23 cellular contexts compared by ENCODE assay signal in the genomic region with DNA sequence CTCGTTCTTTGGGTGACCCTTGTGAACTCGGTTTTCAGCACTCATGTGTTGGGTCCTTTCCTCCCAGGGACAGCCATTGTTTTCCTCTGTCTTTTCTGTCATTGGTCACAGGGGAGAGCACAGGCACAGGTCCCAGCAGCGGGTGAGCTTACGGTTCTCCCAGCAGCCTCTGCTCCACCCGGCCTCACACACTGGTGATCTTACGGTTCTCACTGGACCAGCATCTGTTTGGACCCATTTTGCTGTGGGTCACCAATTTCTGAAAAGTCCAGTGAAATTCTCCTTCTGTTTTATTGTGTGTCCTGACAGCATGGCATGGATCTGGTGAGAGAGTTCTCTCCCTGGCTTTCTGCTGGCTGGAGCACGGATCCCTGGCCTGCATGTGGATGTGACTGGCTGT. TPM values are rescaled to one million over a fixed set of nuclear protein-coding genes. Genes with fewer than 3 reads are reported as not detected.
"Had no signal": no experiment of that assay in that cellular context is flagged by ENCODE, and none has a peak within 500 bp of the region (broad histone marks: within the 10 kb centered on the region; RNA-seq: fewer than 3 reads in every experiment).

No MANE protein-coding gene starts in this region.

- H3K4me1 ChIP-seq: uterus had no signal

- H3K9me3 Mint-ChIP-seq: memory B cell; natural killer cell treated with Interleukin-12 subunit alpha and Interleukin-12 subunit beta and Interleukin-15 and Interleukin-18, amount 100 ng/mL, for 72 hours; stimulated activated effector memory CD8-positive, alpha-beta T cell treated with anti-CD3 and anti-CD28 coated beads, Interleukin-12 subunit alpha, Interleukin-12 subunit beta, amount 100 ng/mL, for 72 hours had no signal

- H3K27ac Mint-ChIP-seq: memory B cell; natural killer cell treated with Interleukin-12 subunit alpha and Interleukin-12 subunit beta and Interleukin-15 and Interleukin-18, amount 100 ng/mL, for 72 hours; stimulated activated effector memory CD8-positive, alpha-beta T cell treated with anti-CD3 and anti-CD28 coated beads, Interleukin-12 subunit alpha, Interleukin-12 subunit beta, amount 100 ng/mL, for 72 hours had no signal

- H3K27me3 Mint-ChIP-seq: memory B cell had no signal

- DNase-seq: dermis blood vessel endothelial cell; esophagus squamous epithelium; foreskin fibroblast; kidney; left cardiac atrium; left ventricle myocardium inferior; lower lobe of right lung; midbrain; right cardiac atrium; stimulated activated CD4-positive, alpha-beta T cell treated with anti-CD3 and anti-CD28 coated beads, Interleukin-4, amount 100 ng/mL, for 1 hour; stimulated activated CD8-positive, alpha-beta memory T cell treated with anti-CD3 and anti-CD28 coated beads, Interleukin-4, amount 100 ng/mL, for 48 hours; stimulated activated naive CD8-positive, alpha-beta T cell treated with anti-CD3 and anti-CD28 coated beads, Interleukin-15, Interleukin-2, amounts not matched to agents 100 U/mL and 50 U/mL, for 24 hours; thyroid gland; upper lobe of left lung; uterus had no signal

- H3K79me2 ChIP-seq: hepatocyte had no signal

- ATAC-seq: left cardiac atrium; lower lobe of right lung; natural killer cell treated with Interleukin-12 subunit alpha and Interleukin-12 subunit beta and Interleukin-15 and Interleukin-18, amount 100 ng/mL, for 72 hours; right cardiac atrium; stimulated activated effector memory CD8-positive, alpha-beta T cell treated with anti-CD3 and anti-CD28 coated beads, Interleukin-12 subunit alpha, Interleukin-12 subunit beta, amount 100 ng/mL, for 72 hours; stimulated activated naive CD8-positive, alpha-beta T cell treated with anti-CD3 and anti-CD28 coated beads, Interleukin-15, Interleukin-2, amounts not matched to agents 100 U/mL and 50 U/mL, for 24 hours had no signal

- H3K27me3 ChIP-seq: esophagus squamous epithelium, hepatocyte, suprapubic skin, thyroid gland, upper lobe of left lung, uterus had no signal

- H3K4me2 ChIP-seq: hepatocyte had no signal

- H3K27ac ChIP-seq: esophagus squamous epithelium, hepatocyte, left ventricle myocardium inferior, lower lobe of right lung, neutrophil, suprapubic skin, thyroid gland, upper lobe of left lung, uterus had no signal

- H3K36me3 Mint-ChIP-seq: memory B cell; natural killer cell treated with Interleukin-12 subunit alpha and Interleukin-12 subunit beta and Interleukin-15 and Interleukin-18, amount 100 ng/mL, for 72 hours; stimulated activated effector memory CD8-positive, alpha-beta T cell treated with anti-CD3 and anti-CD28 coated beads, Interleukin-12 subunit alpha, Interleukin-12 subunit beta, amount 100 ng/mL, for 72 hours had no signal

- H3K9me3 ChIP-seq: esophagus squamous epithelium, left ventricle myocardium inferior, lower lobe of right lung, neutrophil, suprapubic skin, thyroid gland, upper lobe of left lung, uterus had no signal

- H3K36me3 ChIP-seq: esophagus squamous epithelium, left ventricle myocardium inferior, lower lobe of right lung, neutrophil, suprapubic skin, thyroid gland, upper lobe of left lung, uterus had no signal

- H3K4me3 Mint-ChIP-seq: memory B cell; natural killer cell treated with Interleukin-12 subunit alpha and Interleukin-12 subunit beta and Interleukin-15 and Interleukin-18, amount 100 ng/mL, for 72 hours; stimulated activated effector memory CD8-positive, alpha-beta T cell treated with anti-CD3 and anti-CD28 coated beads, Interleukin-12 subunit alpha, Interleukin-12 subunit beta, amount 100 ng/mL, for 72 hours had no signal

- H3K4me3 ChIP-seq: esophagus squamous epithelium, hepatocyte, left ventricle myocardium inferior, lower lobe of right lung, suprapubic skin, thyroid gland, upper lobe of left lung, uterus had no signal

- H2AFZ ChIP-seq: hepatocyte had no signal

RNA-seq across cellular contexts. Expression of a gene that starts 49.8 kb away (rescaled TPM):
- total RNA-seq: dermis blood vessel endothelial cell; epithelial cell of proximal tubule; hepatocyte; kidney; left cardiac atrium; left ventricle myocardium inferior; natural killer cell treated with Interleukin-12 subunit alpha and Interleukin-12 subunit beta and Interleukin-15 and Interleukin-18, amount 100 ng/mL, for 72 hours; osteoblast; right cardiac atrium had no signal
- polyA plus RNA-seq: hepatocyte, right cardiac atrium had no signal
